Comparison of ENCODE assay signal across 30 cellular contexts in genomic region chr7:29771081-29771832, GRCh38. TPM values are rescaled to one million over a fixed set of nuclear protein-coding genes. Genes with fewer than 3 reads are reported as not detected.
DNase-seq lines count a peak whose midpoint lies in the region; ATAC-seq, FAIRE-seq and TF ChIP-seq lines count a peak whose summit lies in the region.
"Had no signal": no experiment of that assay in that cellular context is flagged by ENCODE, and none has a peak within 500 bp of the region (broad histone marks: within the 10 kb centered on the region; RNA-seq: fewer than 3 reads in every experiment).

No MANE protein-coding gene starts in this region.

- H3F3A ChIP-seq in MM.1S (ENCODE audit: insufficient read depth, low read length) = peaks cover 9% of the 10 kb centered on the region

- H3K36me3 ChIP-seq in MM.1S (replicated peaks; ENCODE audit: insufficient read depth, low read length) (no peaks in the 10 kb centered on the region), SJCRH30 (no peaks in the 10 kb centered on the region)
- H3K36me3 ChIP-seq: neutrophil, SJSA1, tibial nerve had no signal

- H3K9me3 ChIP-seq in MM.1S (replicated peaks; ENCODE audit: insufficient read depth, low read length) (no peaks in the 10 kb centered on the region), SJCRH30 (replicated peaks) (no peaks in the 10 kb centered on the region)
- H3K9me3 ChIP-seq: Caco-2, neutrophil, SJSA1 had no signal

- no peak overlapping the region for H3K9ac ChIP-seq in MM.1S (ENCODE audit: low read length)

- H3K79me2 ChIP-seq in MM.1S (ENCODE audit: low read length) = no peaks in the 10 kb centered on the region

- no peak overlapping the region for H3K4me3 Mint-ChIP-seq in mesothelial cell of epicardium
- H3K4me3 Mint-ChIP-seq: activated B cell treated with CpG ODN at 0.5 μM for 24 hours; activated naive CD8-positive, alpha-beta T cell treated with anti-CD3 and anti-CD28 coated beads, Interleukin-2, amount 10 ng/mL, durations not matched to agents 7 days and 5 days; activated T-cell treated with anti-CD3 and anti-CD28 coated beads, Interleukin-2, amount 50 U/mL, for 4 hours; T-helper 1 cell treated with Interleukin-12 subunit alpha and Interleukin-12 subunit beta and Interleukin-4 antibody, amounts not matched to agents 30 μg/mL and 1 μg/mL, for 36 hours had no signal

- H3K27me3 ChIP-seq in MM.1S (replicated peaks; ENCODE audit: insufficient read depth, low read length) = no peaks in the 10 kb centered on the region
- no peaks in the 10 kb centered on the region for H3K27me3 ChIP-seq in SJCRH30
- H3K27me3 ChIP-seq: neutrophil, tibial nerve had no signal

- peaks cover 21% of the 10 kb centered on the region for H3K4me1 Mint-ChIP-seq in mesothelial cell of epicardium
- H3K4me1 Mint-ChIP-seq: activated B cell treated with CpG ODN at 0.5 μM for 24 hours; activated naive CD8-positive, alpha-beta T cell treated with anti-CD3 and anti-CD28 coated beads, Interleukin-2, amount 10 ng/mL, durations not matched to agents 7 days and 5 days had no signal

- H3K27ac ChIP-seq in MM.1S (ENCODE audit: low read length) (peak overlapping the region; percentile 62; the same call in 1 of the 2 replicates), SJCRH30 (no peak overlapping the region)
- H3K27ac ChIP-seq: neutrophil, SJSA1 had no signal

- H3K4me3 ChIP-seq in MM.1S (ENCODE audit: low read length) = no peak overlapping the region
- no peak overlapping the region for H3K4me3 ChIP-seq in SJCRH30
- H3K4me3 ChIP-seq: SJSA1, tibial nerve had no signal

- H3K4me2 ChIP-seq in MM.1S (ENCODE audit: low read depth, low read length) = peak overlapping the region; percentile 20; the same call in 1 of the 2 replicates

- no peak overlapping the region for H2AFZ ChIP-seq in MM.1S (ENCODE audit: low read length)

- TF ChIP-seq CTCF in MM.1S (IDR thresholded peaks at IDR 0.05; ENCODE audit: low read length) = no peak
- TF ChIP-seq CTCF in mesothelial cell of epicardium (IDR thresholded peaks at IDR 0.05; ENCODE audit: unreplicated experiment) = no peak
- no peak for TF ChIP-seq CTCF in D721Med (IDR thresholded peaks at IDR 0.05; ENCODE audit: insufficient read depth, missing control alignments)

- no peak for FAIRE-seq in D721Med (lab: Jason Lieb, UNC)
- FAIRE-seq: bronchial epithelial cell, colon had no signal

- H3K27me3 Mint-ChIP-seq in mesothelial cell of epicardium (ENCODE audit: low read depth) = peaks cover 5% of the 10 kb centered on the region

- H3K27ac Mint-ChIP-seq in mesothelial cell of epicardium = peak overlapping the region; percentile 18
- H3K27ac Mint-ChIP-seq: activated B cell treated with CpG ODN at 0.5 μM for 24 hours; activated naive CD8-positive, alpha-beta T cell treated with anti-CD3 and anti-CD28 coated beads, Interleukin-2, amount 10 ng/mL, durations not matched to agents 7 days and 5 days; progenitor cell of endocrine pancreas; T-helper 1 cell treated with Interleukin-12 subunit alpha and Interleukin-12 subunit beta and Interleukin-4 antibody, amounts not matched to agents 30 μg/mL and 1 μg/mL, for 36 hours had no signal

- H3K4me1 ChIP-seq in MM.1S (ENCODE audit: low read length) (peaks cover 18% of the 10 kb centered on the region), SJCRH30 (no peaks in the 10 kb centered on the region; the same call in 1 of the 2 replicates)
- H3K4me1 ChIP-seq: Caco-2, SJSA1, tibial nerve had no signal

- H3K9me2 ChIP-seq in MM.1S (replicated peaks; ENCODE audit: insufficient read depth, low read length) = no peaks in the 10 kb centered on the region

- peaks cover 23% of the 10 kb centered on the region for H3K9me3 Mint-ChIP-seq in mesothelial cell of epicardium
- H3K9me3 Mint-ChIP-seq: activated naive CD8-positive, alpha-beta T cell treated with anti-CD3 and anti-CD28 coated beads, Interleukin-2, amount 10 ng/mL, durations not matched to agents 7 days and 5 days; T-helper 1 cell treated with Interleukin-12 subunit alpha and Interleukin-12 subunit beta and Interleukin-4 antibody, amounts not matched to agents 30 μg/mL and 1 μg/mL, for 36 hours had no signal

- ATAC-seq in HG03045 (IDR thresholded peaks at IDR 0.05; ENCODE audit: unreplicated experiment) = no peak
- ATAC-seq: activated T-cell treated with anti-CD3 and anti-CD28 coated beads, Interleukin-2, amount 50 U/mL, for 4 hours; left ventricle myocardium superior; sciatic nerve had no signal

- H4K20me1 ChIP-seq in MM.1S (ENCODE audit: insufficient read depth, low read length) = no peaks in the 10 kb centered on the region

- H3K36me3 Mint-ChIP-seq in mesothelial cell of epicardium = peaks cover 4% of the 10 kb centered on the region
- H3K36me3 Mint-ChIP-seq: activated naive CD8-positive, alpha-beta T cell treated with anti-CD3 and anti-CD28 coated beads, Interleukin-2, amount 10 ng/mL, durations not matched to agents 7 days and 5 days had no signal

- DNase-seq in DMS79 treated with DMSO at 0.1 percent for 48 hours (lab: John Stamatoyannopoulos, UW) (peak; percentile 73), MM.1S (peak; percentile 89), SJCRH30 (peak; percentile 4 to 32), mesothelial cell of epicardium (ENCODE audit: low spot score in 2 of 2, unreplicated experiment in 2 of 2) (no peak), NCI-H2081 treated with DMSO at 0.1 percent for 48 hours (lab: John Stamatoyannopoulos, UW) (no peak), D721Med (ENCODE audit: insufficient read length, low spot score) (no peak)
- DNase-seq: activated B cell treated with CpG ODN at 0.5 μM for 24 hours; activated CD4-positive, alpha-beta T cell treated with anti-CD3 and anti-CD28 coated beads, Interleukin-2, amount 50 U/mL, for 1 hour; activated gamma-delta T cell; activated naive CD8-positive, alpha-beta T cell treated with anti-CD3 and anti-CD28 coated beads, Interleukin-2, amount 10 ng/mL, durations not matched to agents 7 days and 5 days; activated T-cell treated with anti-CD3 and anti-CD28 coated beads, Interleukin-2, amount 50 U/mL, for 4 hours; aorta; C1 segment of cervical spinal cord; Caco-2; DND-41; left ventricle myocardium superior; mesendoderm; NCI-H1092 treated with DMSO at 0.1 percent for 48 hours; NCI-H1930; NCI-H446; stimulated activated CD4-positive, alpha-beta T cell treated with anti-CD3 and anti-CD28 coated beads, Interleukin-4, amount 100 ng/mL, for 24 hours had no signal

RNA-seq across cellular contexts. Expression of gene WIPF3, which starts 35.1 kb away (rescaled TPM):
- total RNA-seq in SJCRH30 (2014; rRNA removed; shearing (Covaris generic)) = not detected in 2 replicates
- 7.1 to 7.9 TPM (median 7.3 TPM) in 3 replicates for total RNA-seq in mesothelial cell of epicardium
- total RNA-seq: activated B cell treated with CpG ODN at 0.5 μM for 24 hours; activated naive CD8-positive, alpha-beta T cell treated with anti-CD3 and anti-CD28 coated beads, Interleukin-2, amount 10 ng/mL, durations not matched to agents 7 days and 5 days; activated T-cell treated with anti-CD3 and anti-CD28 coated beads, Interleukin-2, amount 50 U/mL, for 4 hours; SJSA1 had no signal

Comparison
In these comparisons a context has a peak if more than half of its experiments do, and no peak if none do; other contexts are left out.
1. DNase-seq: peak in DMS79 treated with DMSO at 0.1 percent for 48 hours (single experiment), MM.1S (single experiment) and SJCRH30 (2 of 2); none in mesothelial cell of epicardium (0 of 2), NCI-H2081 treated with DMSO at 0.1 percent for 48 hours (single experiment) and D721Med (single experiment).